ENCODE assay signal across 8 cellular contexts in the genomic region with DNA sequence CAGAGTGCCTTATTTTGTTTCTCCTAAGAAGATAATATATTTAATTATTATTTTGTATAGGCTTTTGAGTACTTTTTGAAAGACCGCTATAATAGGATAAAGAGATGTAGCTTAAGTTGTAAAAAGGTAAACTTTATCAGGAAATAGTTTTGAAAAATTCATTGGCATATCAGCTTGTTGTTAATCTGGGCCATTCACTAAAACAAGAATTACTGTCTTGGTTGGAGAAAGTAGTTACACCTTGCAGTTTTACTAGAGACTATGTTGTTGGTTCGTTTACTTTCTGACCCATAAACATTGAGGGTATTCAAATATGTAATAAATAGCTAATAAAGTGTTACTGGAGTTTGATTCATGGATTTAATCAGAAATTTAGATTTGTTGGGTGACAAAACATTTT. TPM values are rescaled to one million over a fixed set of nuclear protein-coding genes. Genes with fewer than 3 reads are reported as not detected.
DNase-seq lines count a peak whose midpoint lies in the region; ATAC-seq, FAIRE-seq and TF ChIP-seq lines count a peak whose summit lies in the region.

No MANE protein-coding gene starts in this region.

- H4K20me1 ChIP-seq in BLaER1 treated with 17β-estradiol and CSF1 and Interleukin-3, amounts not matched to agents 10 nM and 100 nM = peaks cover 57 to 88% (median 70%) of the 10 kb centered on the region in 11 experiments
- H4K20me1 ChIP-seq in Loucy (ENCODE audit: insufficient read depth, low read length, poor library complexity, severe bottlenecking) (peaks cover 63% of the 10 kb centered on the region), neural cell (ENCODE audit: insufficient read depth) (peaks cover 67% of the 10 kb centered on the region)

- H3K9me3 ChIP-seq in BLaER1 treated with 17β-estradiol and CSF1 and Interleukin-3, amounts not matched to agents 10 nM and 100 nM (replicated peaks in 1 of 11) = no peaks in the 10 kb centered on the region
- no peaks in the 10 kb centered on the region for H3K9me3 ChIP-seq in Loucy (ENCODE audit: insufficient read depth, low read depth, low read length)
- no peaks in the 10 kb centered on the region for H3K9me3 ChIP-seq in neural cell (ENCODE audit: low read length)
- H3K9me3 ChIP-seq in small intestine (ENCODE audit: control insufficient read depth, low read depth) = no peaks in the 10 kb centered on the region

- peak overlapping the region; percentile 74 to 98 (median 87) for H3K4me3 ChIP-seq in BLaER1 treated with 17β-estradiol and CSF1 and Interleukin-3, amounts not matched to agents 10 nM and 100 nM
- H3K4me3 ChIP-seq in Loucy (ENCODE audit: low read length, poor library complexity, severe bottlenecking) = peak overlapping the region; percentile 82
- H3K4me3 ChIP-seq in choroid plexus epithelial cell (ENCODE audit: low read depth, low read length) = peak overlapping the region; percentile 87
- peak overlapping the region; percentile 64 for H3K4me3 ChIP-seq in neural cell (ENCODE audit: low read length)
- no peak overlapping the region for H3K4me3 ChIP-seq in small intestine (ENCODE audit: low read depth in 1 of 2, low read length in 2 of 2)

- TF ChIP-seq EP300 in neural cell (conservative IDR thresholded peaks at IDR 0.05; ENCODE audit: poor library complexity, severe bottlenecking) = no peak

- H3F3A ChIP-seq in Loucy (ENCODE audit: low read depth) (no peaks in the 10 kb centered on the region), neural cell (ENCODE audit: insufficient read depth, low read length, poor library complexity, severe bottlenecking) (peaks cover 6% of the 10 kb centered on the region)

- peak overlapping the region; percentile 73 to 97 (median 90) for H3K4me2 ChIP-seq in BLaER1 treated with 17β-estradiol and CSF1 and Interleukin-3, amounts not matched to agents 10 nM and 100 nM
- H3K4me2 ChIP-seq in Loucy (ENCODE audit: low read depth, low read length, poor library complexity, severe bottlenecking) (peak overlapping the region; percentile 95), neural cell (ENCODE audit: low read length) (peak overlapping the region; percentile 59)

- WGBS in small intestine, 3 donors = 27 to 48% (median 34%) methylated on average over 2 of the region's 2 CpGs

- H3K27me3 ChIP-seq in BLaER1 treated with 17β-estradiol and CSF1 and Interleukin-3, amounts not matched to agents 10 nM and 100 nM = no peaks in the 10 kb centered on the region
- no peaks in the 10 kb centered on the region for H3K27me3 ChIP-seq in Loucy (ENCODE audit: insufficient read depth, low read length, poor library complexity, severe bottlenecking)
- no peaks in the 10 kb centered on the region for H3K27me3 ChIP-seq in neural cell (ENCODE audit: insufficient read depth, low read depth, low read length)
- no peaks in the 10 kb centered on the region for H3K27me3 ChIP-seq in small intestine (ENCODE audit: control insufficient read depth in 2 of 2, insufficient read depth in 2 of 2, low read length in 2 of 2)

- H2AFZ ChIP-seq in Loucy (ENCODE audit: low read length) = no peak overlapping the region
- H2AFZ ChIP-seq in neural cell (ENCODE audit: low read depth, low read length) = no peak overlapping the region

- H3K79me2 ChIP-seq in Loucy (ENCODE audit: insufficient read depth, low read length) (peaks cover 71% of the 10 kb centered on the region), neural cell (replicated peaks; ENCODE audit: insufficient read depth, low read length) (peaks cover 89% of the 10 kb centered on the region)

- TF ChIP-seq RAD21 in neural cell (conservative IDR thresholded peaks at IDR 0.05) = no peak

- H3K9me2 ChIP-seq in Loucy (replicated peaks; ENCODE audit: low read depth, low read length) (no peaks in the 10 kb centered on the region), neural cell (ENCODE audit: insufficient read depth, low read length) (no peaks in the 10 kb centered on the region)

- FAIRE-seq in small intestine (lab: Jason Lieb, UNC) = no peak

- H3K36me3 ChIP-seq in BLaER1 treated with 17β-estradiol and CSF1 and Interleukin-3, amounts not matched to agents 10 nM and 100 nM = peaks cover 30 to 60% (median 33%) of the 10 kb centered on the region in 11 experiments
- peaks cover 11% of the 10 kb centered on the region for H3K36me3 ChIP-seq in Loucy (ENCODE audit: insufficient read depth, low read length)
- H3K36me3 ChIP-seq in neural cell (ENCODE audit: insufficient read depth, low read length) = peaks cover 7% of the 10 kb centered on the region
- no peaks in the 10 kb centered on the region for H3K36me3 ChIP-seq in small intestine (ENCODE audit: control insufficient read depth in 2 of 2, insufficient read depth in 2 of 2, low read length in 2 of 2)

- ATAC-seq in HG03571 (IDR thresholded peaks at IDR 0.05; ENCODE audit: unreplicated experiment) = no peak

- H3K4me1 ChIP-seq in BLaER1 treated with 17β-estradiol and CSF1 and Interleukin-3, amounts not matched to agents 10 nM and 100 nM = peaks cover 27 to 60% (median 42%) of the 10 kb centered on the region in 10 experiments
- peaks cover 50% of the 10 kb centered on the region for H3K4me1 ChIP-seq in Loucy (ENCODE audit: insufficient read depth, low read length, poor library complexity, severe bottlenecking)
- peaks cover 3 to 9% of the 10 kb centered on the region in 2 donors for H3K4me1 ChIP-seq in small intestine (ENCODE audit: control insufficient read depth in 2 of 2, insufficient read depth in 1 of 2, low read depth in 1 of 2, low read length in 1 of 2)

- no peak for TF ChIP-seq CTCF in Loucy (conservative IDR thresholded peaks at IDR 0.05; ENCODE audit: low read length)
- TF ChIP-seq CTCF in choroid plexus epithelial cell (conservative IDR thresholded peaks at IDR 0.05; ENCODE audit: low read depth, low read length) = no peak
- no peak for TF ChIP-seq CTCF in neural cell (IDR thresholded peaks at IDR 0.05; ENCODE audit: poor library complexity, severe bottlenecking)

- no peak for DNase-seq in choroid plexus epithelial cell (ENCODE audit: low read depth)
- DNase-seq in substantia nigra (lab: John Stamatoyannopoulos, UW) = no peak
- no peak for DNase-seq in hepatic stellate cell (ENCODE audit: low spot score)
- no peak for DNase-seq in small intestine

- 0 out of 22 replicates have a peak overlapping the region, but pooled peaks of 1 of the 11 experiments have one; percentile 93 for H3K27ac ChIP-seq in BLaER1 treated with 17β-estradiol and CSF1 and Interleukin-3, amounts not matched to agents 10 nM and 100 nM
- H3K27ac ChIP-seq in neural cell (ENCODE audit: low read length) (no peak overlapping the region), substantia nigra (ENCODE audit: low read depth, low read length, poor library complexity, severe bottlenecking) (no peak overlapping the region), small intestine (ENCODE audit: low read depth in 1 of 2, low read length in 1 of 2) (no peak overlapping the region)

- H3K9ac ChIP-seq in BLaER1 treated with 17β-estradiol and CSF1 and Interleukin-3, amounts not matched to agents 10 nM and 100 nM = peak overlapping the region; percentile 86 to 98 (median 96); a peak in 21 of 22 replicates
- H3K9ac ChIP-seq in Loucy (ENCODE audit: low read depth, low read length, poor library complexity, severe bottlenecking) (peak overlapping the region; percentile 65), neural cell (ENCODE audit: low read length) (no peak overlapping the region)

TF ChIP-seq in neural cell, 6 proteins besides CTCF, POLR2A, EP300 and RAD21:
- TF ChIP-seq SMC3 (conservative IDR thresholded peaks at IDR 0.05; ENCODE audit: poor library complexity) (no peak), POLR2AphosphoS5 (IDR thresholded peaks at IDR 0.05) (no peak), MXI1 (conservative IDR thresholded peaks at IDR 0.05; ENCODE audit: poor library complexity, severe bottlenecking) (no peak), EZH2 (IDR thresholded peaks at IDR 0.05; ENCODE audit: borderline replicate concordance, insufficient read depth, low read length, poor library complexity, severe bottlenecking) (no peak), TAF1 (IDR thresholded peaks at IDR 0.05; ENCODE audit: low read depth) (no peak)
- TF ChIP-seq, protein P1, sequence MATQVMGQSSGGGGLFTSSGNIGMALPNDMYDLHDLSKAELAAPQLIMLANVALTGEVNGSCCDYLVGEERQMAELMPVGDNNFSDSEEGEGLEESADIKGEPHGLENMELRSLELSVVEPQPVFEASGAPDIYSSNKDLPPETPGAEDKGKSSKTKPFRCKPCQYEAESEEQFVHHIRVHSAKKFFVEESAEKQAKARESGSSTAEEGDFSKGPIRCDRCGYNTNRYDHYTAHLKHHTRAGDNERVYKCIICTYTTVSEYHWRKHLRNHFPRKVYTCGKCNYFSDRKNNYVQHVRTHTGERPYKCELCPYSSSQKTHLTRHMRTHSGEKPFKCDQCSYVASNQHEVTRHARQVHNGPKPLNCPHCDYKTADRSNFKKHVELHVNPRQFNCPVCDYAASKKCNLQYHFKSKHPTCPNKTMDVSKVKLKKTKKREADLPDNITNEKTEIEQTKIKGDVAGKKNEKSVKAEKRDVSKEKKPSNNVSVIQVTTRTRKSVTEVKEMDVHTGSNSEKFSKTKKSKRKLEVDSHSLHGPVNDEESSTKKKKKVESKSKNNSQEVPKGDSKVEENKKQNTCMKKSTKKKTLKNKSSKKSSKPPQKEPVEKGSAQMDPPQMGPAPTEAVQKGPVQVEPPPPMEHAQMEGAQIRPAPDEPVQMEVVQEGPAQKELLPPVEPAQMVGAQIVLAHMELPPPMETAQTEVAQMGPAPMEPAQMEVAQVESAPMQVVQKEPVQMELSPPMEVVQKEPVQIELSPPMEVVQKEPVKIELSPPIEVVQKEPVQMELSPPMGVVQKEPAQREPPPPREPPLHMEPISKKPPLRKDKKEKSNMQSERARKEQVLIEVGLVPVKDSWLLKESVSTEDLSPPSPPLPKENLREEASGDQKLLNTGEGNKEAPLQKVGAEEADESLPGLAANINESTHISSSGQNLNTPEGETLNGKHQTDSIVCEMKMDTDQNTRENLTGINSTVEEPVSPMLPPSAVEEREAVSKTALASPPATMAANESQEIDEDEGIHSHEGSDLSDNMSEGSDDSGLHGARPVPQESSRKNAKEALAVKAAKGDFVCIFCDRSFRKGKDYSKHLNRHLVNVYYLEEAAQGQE (IDR thresholded peaks at IDR 0.05; ENCODE audit: borderline replicate concordance) = no peak

RNA-seq across cellular contexts. Expression of a gene that starts 33.7 kb away (rescaled TPM):
- polyA plus RNA-seq in neural cell (87.5 and 103 TPM in 2 replicates), small intestine (10 to 100 TPM; 23.7 to 28.2 (median 27.0) TPM)
- polyA minus RNA-seq in neural cell = 366 and 415 TPM in 2 replicates

Comparison
In these comparisons a context has a peak if more than half of its experiments do, and no peak if none do; other contexts are left out.
1. H3K4me3 ChIP-seq: peak in BLaER1 treated with 17β-estradiol and CSF1 and Interleukin-3, amounts not matched to agents 10 nM and 100 nM (10 of 10), Loucy (single experiment), choroid plexus epithelial cell (single experiment) and neural cell (single experiment); none in small intestine (0 of 2).
2. Peak in every context shown above with its lines, with median percentiles within 50 percentile points of each other: H3K4me2 ChIP-seq.